ENCODE assay signal across 9 cellular contexts in genomic region chr10:12350925-12351324, GRCh38. TPM values are rescaled to one million over a fixed set of nuclear protein-coding genes. Genes with fewer than 3 reads are reported as not detected.
A peak's percentile ranks its signal among the peaks of the same experiment; 100 is the strongest.
DNase-seq lines count a peak whose midpoint lies in the region; ATAC-seq lines count a peak whose summit lies in the region.
"Had no signal": no experiment of that assay in that cellular context is flagged by ENCODE, and none has a peak within 500 bp of the region (broad histone marks: within the 10 kb centered on the region; RNA-seq: fewer than 3 reads in every experiment).

No MANE protein-coding gene starts in this region.

- peaks cover 3% of the 10 kb centered on the region; the same call in 1 of the 2 replicates for H3K4me1 ChIP-seq in iPS-20b (ENCODE audit: insufficient read depth, low read length)

- POLR2A ChIA-PET in activated CD4-positive, alpha-beta memory T cell treated with anti-CD3 and anti-CD28 coated beads, Interleukin-2, amount 10 ng/mL, durations not matched to agents 7 days and 5 days (lab: Charles Lee) = interaction anchor here (0.6 to 5.1 kb wide), 6 partner anchors 14 to 360 kb away, joined by 3 to 40 read pairs (median 4); no protein-coding TSS in a partner anchor

- no peaks in the 10 kb centered on the region for H3K36me3 ChIP-seq in iPS-20b (ENCODE audit: insufficient read depth, low read depth, low read length)

- H3K27ac ChIP-seq in iPS-20b (ENCODE audit: low read length) = no peak overlapping the region
- H3K27ac ChIP-seq: 22Rv1 had no signal

- peaks cover 45% of the 10 kb centered on the region for H3K4me1 Mint-ChIP-seq in activated CD4-positive, alpha-beta memory T cell treated with anti-CD3 and anti-CD28 coated beads, Interleukin-2, amount 10 ng/mL, durations not matched to agents 7 days and 5 days
- H3K4me1 Mint-ChIP-seq in stimulated activated naive B cell treated with anti-CD40 and anti-IgM and Interleukin-4, amounts not matched to agents 10 μg/mL and 1 μg/mL and 100 μg/mL, for 72 hours = peaks cover 45 to 74% of the 10 kb centered on the region in 2 donors

- H3K27me3 ChIP-seq in iPS-20b (ENCODE audit: insufficient read depth, low read length) = peaks cover 46% of the 10 kb centered on the region

- H3K4me3 ChIP-seq in iPS-20b (ENCODE audit: low read length) = peak overlapping the region; percentile 85

- no peaks in the 10 kb centered on the region for H3K9me3 Mint-ChIP-seq in activated CD4-positive, alpha-beta memory T cell treated with anti-CD3 and anti-CD28 coated beads, Interleukin-2, amount 10 ng/mL, durations not matched to agents 7 days and 5 days
- H3K9me3 Mint-ChIP-seq in stimulated activated naive B cell treated with anti-CD40 and anti-IgM and Interleukin-4, amounts not matched to agents 10 μg/mL and 1 μg/mL and 100 μg/mL, for 72 hours = no peaks in the 10 kb centered on the region

- H3K9me3 ChIP-seq in iPS-20b (ENCODE audit: insufficient read depth, low read depth, low read length) = no peaks in the 10 kb centered on the region

- CTCF ChIA-PET in activated CD4-positive, alpha-beta memory T cell treated with anti-CD3 and anti-CD28 coated beads, Interleukin-2, amount 10 ng/mL, durations not matched to agents 7 days and 5 days (lab: Charles Lee) = interaction anchor here (0.7 to 4.5 kb wide), 3 partner anchors 55 to 305 kb away, joined by 3 to 26 read pairs (median 3); no protein-coding TSS in a partner anchor

- DNase-seq in NCI-H1417 (lab: John Stamatoyannopoulos, UW) = peak in 2 of 3 experiments; percentile 31 to 63
- DNase-seq in NCI-H1417 treated with DMSO at 0.1 percent for 48 hours (lab: John Stamatoyannopoulos, UW) = no peak
- DNase-seq in activated CD4-positive, alpha-beta memory T cell treated with anti-CD3 and anti-CD28 coated beads, Interleukin-2, amount 10 ng/mL, durations not matched to agents 7 days and 5 days = no peak
- DNase-seq in stimulated activated naive B cell treated with anti-CD40 and anti-IgM and Interleukin-4, amounts not matched to agents 10 μg/mL and 1 μg/mL and 100 μg/mL, for 72 hours = no peak
- no peak for DNase-seq in DMS53 treated with DMSO at 0.1 percent for 48 hours (lab: John Stamatoyannopoulos, UW; ENCODE audit: unreplicated experiment)
- no peak for DNase-seq in SKM-1 treated with dmso at 0.1 percent for 144 hours (lab: John Stamatoyannopoulos, UW; ENCODE audit: unreplicated experiment)

- peak overlapping the region; percentile 90 for H3K27ac Mint-ChIP-seq in activated CD4-positive, alpha-beta memory T cell treated with anti-CD3 and anti-CD28 coated beads, Interleukin-2, amount 10 ng/mL, durations not matched to agents 7 days and 5 days
- H3K27ac Mint-ChIP-seq in stimulated activated naive B cell treated with anti-CD40 and anti-IgM and Interleukin-4, amounts not matched to agents 10 μg/mL and 1 μg/mL and 100 μg/mL, for 72 hours = peak overlapping the region; percentile 99

- H3K4me3 Mint-ChIP-seq in activated CD4-positive, alpha-beta memory T cell treated with anti-CD3 and anti-CD28 coated beads, Interleukin-2, amount 10 ng/mL, durations not matched to agents 7 days and 5 days = peak overlapping the region; percentile 89
- peak overlapping the region; percentile 98 to 99 for H3K4me3 Mint-ChIP-seq in stimulated activated naive B cell treated with anti-CD40 and anti-IgM and Interleukin-4, amounts not matched to agents 10 μg/mL and 1 μg/mL and 100 μg/mL, for 72 hours

- H3K36me3 Mint-ChIP-seq in activated CD4-positive, alpha-beta memory T cell treated with anti-CD3 and anti-CD28 coated beads, Interleukin-2, amount 10 ng/mL, durations not matched to agents 7 days and 5 days (ENCODE audit: low read depth) = peaks cover 10% of the 10 kb centered on the region
- peaks cover 17 to 26% of the 10 kb centered on the region in 2 donors for H3K36me3 Mint-ChIP-seq in stimulated activated naive B cell treated with anti-CD40 and anti-IgM and Interleukin-4, amounts not matched to agents 10 μg/mL and 1 μg/mL and 100 μg/mL, for 72 hours

- peak overlapping the region; percentile 19; the same call in 1 of the 2 replicates for H3K9ac ChIP-seq in iPS-20b (ENCODE audit: low read depth, low read length)

- peaks cover 27% of the 10 kb centered on the region for H3K27me3 Mint-ChIP-seq in activated CD4-positive, alpha-beta memory T cell treated with anti-CD3 and anti-CD28 coated beads, Interleukin-2, amount 10 ng/mL, durations not matched to agents 7 days and 5 days
- no peaks in the 10 kb centered on the region for H3K27me3 Mint-ChIP-seq in stimulated activated naive B cell treated with anti-CD40 and anti-IgM and Interleukin-4, amounts not matched to agents 10 μg/mL and 1 μg/mL and 100 μg/mL, for 72 hours

- no peak for ATAC-seq in stimulated activated naive B cell treated with anti-CD40 and anti-IgM and Interleukin-4, amounts not matched to agents 10 μg/mL and 1 μg/mL and 100 μg/mL, for 72 hours (replicated peaks)
- ATAC-seq in HG02623 (IDR thresholded peaks at IDR 0.05; ENCODE audit: unreplicated experiment) = no peak

RNA-seq across cellular contexts. Expression of gene CAMK1D, which starts 1.6 kb away (rescaled TPM):
- total RNA-seq in activated CD4-positive, alpha-beta memory T cell treated with anti-CD3 and anti-CD28 coated beads, Interleukin-2, amount 10 ng/mL, durations not matched to agents 7 days and 5 days = 10 to 100 TPM; 16.7 to 17.8 TPM

Comparison
In these comparisons a context has a peak if more than half of its experiments do, and no peak if none do; other contexts are left out.
1. DNase-seq: peak in NCI-H1417 (2 of 3); none in NCI-H1417 treated with DMSO at 0.1 percent for 48 hours (single experiment), activated CD4-positive, alpha-beta memory T cell treated with anti-CD3 and anti-CD28 coated beads, Interleukin-2, amount 10 ng/mL, durations not matched to agents 7 days and 5 days (single experiment), stimulated activated naive B cell treated with anti-CD40 and anti-IgM and Interleukin-4, amounts not matched to agents 10 μg/mL and 1 μg/mL and 100 μg/mL, for 72 hours (single experiment), DMS53 treated with DMSO at 0.1 percent for 48 hours (single experiment) and SKM-1 treated with dmso at 0.1 percent for 144 hours (single experiment).